In genomic region chr20:7493311-7493710, GRCh38 we compare ENCODE assay signal across 25 cellular contexts.
"Had no signal": no experiment of that assay in that cellular context is flagged by ENCODE, and none has a peak within 500 bp of the region (broad histone marks: within the 10 kb centered on the region; RNA-seq: fewer than 3 reads in every experiment).

No MANE protein-coding gene starts in this region.

- H3K27me3 ChIP-seq: brain microvascular endothelial cell had no signal

- DNase-seq: activated B cell treated with CpG ODN at 0.5 μM for 24 hours; activated CD4-positive, alpha-beta T cell treated with anti-CD3 and anti-CD28 coated beads for 48 hours; activated CD4-positive, alpha-beta T cell treated with anti-CD3 and anti-CD28 coated beads, Interleukin-2, amount 50 U/mL, for 1 hour; activated CD4-positive, alpha-beta T cell treated with anti-CD3 and anti-CD28 coated beads, Interleukin-2, amount 50 U/mL, for 48 hours; activated CD8-positive, alpha-beta memory T cell treated with anti-CD3 and anti-CD28 coated beads for 24 hours; activated CD8-positive, alpha-beta T cell treated with anti-CD3 and anti-CD28 coated beads for 36 hours; activated effector memory CD4-positive, alpha-beta T cell treated with Interleukin-2 at 50 U/mL for 16 hours; activated gamma-delta T cell treated with Interleukin-2 at 50 U/mL for 16 hours; activated naive CD4-positive, alpha-beta T cell treated with anti-CD3 and anti-CD28 coated beads, Interleukin-2, amount 50 U/mL, for 16 hours; activated naive CD4-positive, alpha-beta T cell treated with Interleukin-2 at 50 U/mL for 16 hours; activated T-cell treated with anti-CD3 and anti-CD28 coated beads, Interleukin-2, amount 50 U/mL, for 4 hours; amniotic stem cell; anterior cingulate cortex; brain microvascular endothelial cell; dorsolateral prefrontal cortex; effector memory CD4-positive, alpha-beta T cell; endodermal cell; foreskin fibroblast; head of caudate nucleus; T1000; WERI-Rb-1 had no signal

- H3K4me3 ChIP-seq: coronary artery, dorsolateral prefrontal cortex had no signal

- ATAC-seq: activated CD4-positive, CD25-positive, alpha-beta regulatory T cell treated with anti-CD3 and anti-CD28 coated beads, Interleukin-2, amount 50 U/mL, for 24 hours; activated CD8-positive, alpha-beta T cell treated with anti-CD3 and anti-CD28 coated beads for 36 hours; activated T-cell treated with anti-CD3 and anti-CD28 coated beads, Interleukin-2, amount 50 U/mL, for 4 hours; activated T-helper 17 cell treated with anti-CD3 and anti-CD28 coated beads, Interleukin-2, amount 50 U/mL, for 72 hours; esophagus mucosa had no signal

- H3K27ac ChIP-seq: brain microvascular endothelial cell, coronary artery, dorsolateral prefrontal cortex, WERI-Rb-1 had no signal

- H3K36me3 ChIP-seq: brain microvascular endothelial cell, WERI-Rb-1 had no signal
